In genomic region chr11:2837096-2837601, GRCh38 we compare ENCODE assay signal across 8 cellular contexts. TPM values are rescaled to one million over a fixed set of nuclear protein-coding genes. Genes with fewer than 3 reads are reported as not detected.
DNase-seq lines count a peak whose midpoint lies in the region; ATAC-seq and TF ChIP-seq lines count a peak whose summit lies in the region.

No MANE protein-coding gene starts in this region.

- H3K9me3 ChIP-seq in cardiac muscle cell (ENCODE audit: low read depth) (no peaks in the 10 kb centered on the region), psoas muscle (no peaks in the 10 kb centered on the region), MM.1S (replicated peaks; ENCODE audit: insufficient read depth, low read length) (no peaks in the 10 kb centered on the region)

- peak overlapping the region; percentile 67 for H3K27ac ChIP-seq in cardiac muscle cell
- H3K27ac ChIP-seq in psoas muscle, result peak overlapping the region; percentile 23
- H3K27ac ChIP-seq in MM.1S (ENCODE audit: low read length), result no peak overlapping the region

- H2AFZ ChIP-seq in MM.1S (ENCODE audit: low read length), result no peak overlapping the region

- H3K27me3 ChIP-seq in cardiac muscle cell (no peaks in the 10 kb centered on the region), psoas muscle (ENCODE audit: insufficient read depth in 3 of 3, low read length in 2 of 3) (no peaks in the 10 kb centered on the region), MM.1S (replicated peaks; ENCODE audit: insufficient read depth, low read length) (no peaks in the 10 kb centered on the region)

- 26 to 42% (median 33%) methylated on average over 20 of the region's 20 CpGs for WGBS in psoas muscle, 3 donors

- intact Hi-C loops in psoas muscle (cut with DNase I), result no loop called here

- POLR2A ChIA-PET in GM10248 (lab: Yijun Ruan, JAX), result no interaction called here

- ATAC-seq in psoas muscle (peak; percentile 66 to 88 (median 78)), GM18870 (IDR thresholded peaks at IDR 0.05; ENCODE audit: unreplicated experiment) (no peak)

- no peaks in the 10 kb centered on the region for H3K9me2 ChIP-seq in MM.1S (replicated peaks; ENCODE audit: insufficient read depth, low read length)

- H3K4me1 ChIP-seq in cardiac muscle cell (ENCODE audit: low read depth) (peaks cover 39% of the 10 kb centered on the region), psoas muscle (no peaks in the 10 kb centered on the region), MM.1S (ENCODE audit: low read length) (no peaks in the 10 kb centered on the region)

- H4K20me1 ChIP-seq in MM.1S (ENCODE audit: insufficient read depth, low read length), result no peaks in the 10 kb centered on the region

- no peak overlapping the region for H3K4me2 ChIP-seq in MM.1S (ENCODE audit: low read depth, low read length)

- no peaks in the 10 kb centered on the region for H3K79me2 ChIP-seq in MM.1S (ENCODE audit: low read length)

- CTCF ChIA-PET in GM10248 (lab: Yijun Ruan, JAX), result no interaction called here

- TF ChIP-seq CTCF in cardiac muscle cell (IDR thresholded peaks at IDR 0.05; ENCODE audit: low read depth, low read length) (no peak), psoas muscle (IDR thresholded peaks at IDR 0.05) (peak; percentile 32), GM10248 (IDR thresholded peaks at IDR 0.05; ENCODE audit: control extremely low read depth, extremely low read depth, low read depth, missing control alignments) (no peak), MM.1S (IDR thresholded peaks at IDR 0.05; ENCODE audit: low read length) (no peak), GM20000 (IDR thresholded peaks at IDR 0.05; ENCODE audit: extremely low read depth, missing control alignments) (no peak)

- DNase-seq in EL (peak; percentile 55), SK-N-DZ (ENCODE audit: low spot score) (peak; percentile 77), cardiac muscle cell (ENCODE audit: low read depth in 1 of 2, low spot score in 1 of 2) (peak; percentile 42 to 97), psoas muscle (peak; percentile 82 to 87), GM10248 (ENCODE audit: extremely low spot score) (no peak), MM.1S (no peak), GM20000 (ENCODE audit: low spot score) (no peak)

- no peaks in the 10 kb centered on the region for H3F3A ChIP-seq in MM.1S (ENCODE audit: insufficient read depth, low read length)

- H3K4me3 ChIP-seq in cardiac muscle cell (no peak overlapping the region), psoas muscle (peak overlapping the region; percentile 25), MM.1S (ENCODE audit: low read length) (no peak overlapping the region)

- no peaks in the 10 kb centered on the region for H3K36me3 ChIP-seq in cardiac muscle cell
- no peaks in the 10 kb centered on the region for H3K36me3 ChIP-seq in psoas muscle (ENCODE audit: insufficient read depth in 1 of 2, low read depth in 1 of 2)
- no peaks in the 10 kb centered on the region for H3K36me3 ChIP-seq in MM.1S (replicated peaks; ENCODE audit: insufficient read depth, low read length)

- no peak overlapping the region for H3K9ac ChIP-seq in MM.1S (ENCODE audit: low read length)

RNA-seq across cellular contexts. Expression of gene CDKN1C, which starts 48.4 kb away (rescaled TPM):
- polyA plus RNA-seq in SK-N-DZ (2014; cell fraction: cytosol; rRNA removed), result 7.0 and 7.8 TPM in 2 replicates
- polyA plus RNA-seq in SK-N-DZ (2014; cell fraction: nucleus; rRNA removed), result 5.4 and 5.8 TPM in 2 replicates
- 108 and 127 TPM in 2 replicates for total RNA-seq in cardiac muscle cell
- polyA plus RNA-seq in cardiac muscle cell, result 64.6 and 96.7 TPM in 2 replicates
- total RNA-seq in psoas muscle, result 10 to 100 TPM; 14.3 to 37.7 (median 27.9) TPM
- 10 to 100 TPM; 24.5 to 49.4 (median 30.7) TPM for polyA plus RNA-seq in psoas muscle

Comparison
In these comparisons a context has a peak if more than half of its experiments do, and no peak if none do; other contexts are left out.
1. DNase-seq: peak in EL (single experiment), SK-N-DZ (single experiment), cardiac muscle cell (2 of 2) and psoas muscle (2 of 2); none in GM10248 (single experiment), MM.1S (single experiment) and GM20000 (single experiment).